1 cellular context compared by ENCODE assay signal in genomic region chr21:44757731-44758130, GRCh38.
TF ChIP-seq lines count a peak whose summit lies in the region.

No MANE protein-coding gene starts in this region.

TF ChIP-seq in WTC11, 78 proteins besides CTCF, POLR2A, EP300 and RAD21 (continued from another document):
- TF ChIP-seq AR (CRISPR knock-in tag; IDR thresholded peaks at IDR 0.05): no peak
- TF ChIP-seq CBFB (CRISPR knock-in tag; IDR thresholded peaks at IDR 0.05; ENCODE audit: low read depth): no peak
- no peak for TF ChIP-seq ZNF121 (CRISPR knock-in tag; IDR thresholded peaks at IDR 0.05)
- no peak for TF ChIP-seq PRRX2 (CRISPR knock-in tag; IDR thresholded peaks at IDR 0.05)
- no peak for TF ChIP-seq ZBTB21 (CRISPR knock-in tag; IDR thresholded peaks at IDR 0.05; ENCODE audit: borderline replicate concordance)
- TF ChIP-seq FOXP4 (CRISPR knock-in tag; IDR thresholded peaks at IDR 0.05): no peak
- no peak for TF ChIP-seq EMX1 (CRISPR knock-in tag; IDR thresholded peaks at IDR 0.05)
